ENCODE assay signal across 9 cellular contexts in genomic region chr16:19223235-19223847, GRCh38. TPM values are rescaled to one million over a fixed set of nuclear protein-coding genes. Genes with fewer than 3 reads are reported as not detected.
DNase-seq lines count a peak whose midpoint lies in the region; ATAC-seq and TF ChIP-seq lines count a peak whose summit lies in the region.
"Had no signal": no experiment of that assay in that cellular context is flagged by ENCODE, and none has a peak within 500 bp of the region (broad histone marks: within the 10 kb centered on the region; RNA-seq: fewer than 3 reads in every experiment).

No MANE protein-coding gene starts in this region.

- no peak overlapping the region for H2AFZ ChIP-seq in IMR-90 (replicated peaks; ENCODE audit: low read length, poor library complexity)

- no peak overlapping the region for H4K8ac ChIP-seq in IMR-90 (ENCODE audit: low read depth in 2 of 2, low read length in 2 of 2)

- H2BK15ac ChIP-seq in IMR-90 (ENCODE audit: low read depth, low read length) = no peak overlapping the region

- H4K20me1 ChIP-seq in IMR-90 (ENCODE audit: insufficient read depth, low read length) = no peaks in the 10 kb centered on the region

- TF ChIP-seq RAD21 in IMR-90 (IDR thresholded peaks at IDR 0.05; ENCODE audit: low read length) = no peak

- no peak overlapping the region for H4K91ac ChIP-seq in IMR-90 (ENCODE audit: insufficient read depth, low read depth, low read length)

- H2BK120ac ChIP-seq in IMR-90 (ENCODE audit: low read depth, low read length) = no peak overlapping the region

- no CpG with 5 or more reads among the region's 7 CpGs for WGBS in IMR-90 (ENCODE audit: extremely low coverage in 2 of 2, insufficient read length in 1 of 2), 2 experiments

- no peak overlapping the region for H2AK9ac ChIP-seq in IMR-90 (replicated peaks; ENCODE audit: low read depth, low read length, poor library complexity)

- H3K18ac ChIP-seq in IMR-90 (ENCODE audit: low read depth, low read length) = no peak overlapping the region

- H3K4me1 Mint-ChIP-seq in activated naive CD8-positive, alpha-beta T cell treated with anti-CD3 and anti-CD28 coated beads, Interleukin-2, amount 50 U/mL, for 24 hours = no peaks in the 10 kb centered on the region
- peaks cover 11% of the 10 kb centered on the region for H3K4me1 Mint-ChIP-seq in nephron

- POLR2A ChIA-PET in IMR-90 (lab: Charles Lee; ENCODE audit: unreplicated experiment) = no interaction called here

- TF ChIP-seq CTCF in IMR-90 (conservative IDR thresholded peaks at IDR 0.05; ENCODE audit: low read depth, low read length) = peak; percentile 33
- TF ChIP-seq CTCF in nephron (IDR thresholded peaks at IDR 0.05; ENCODE audit: unreplicated experiment in 3 of 3) = peak; percentile 33 to 53 (median 45)

- no peak for TF ChIP-seq POLR2A in IMR-90 (IDR thresholded peaks at IDR 0.05; ENCODE audit: low read depth, low read length)

- H3K9me1 ChIP-seq in IMR-90 (ENCODE audit: insufficient read depth, low read length) = no peaks in the 10 kb centered on the region

- H3K36me3 Mint-ChIP-seq in activated naive CD8-positive, alpha-beta T cell treated with anti-CD3 and anti-CD28 coated beads, Interleukin-2, amount 50 U/mL, for 24 hours (ENCODE audit: low read depth) = peaks cover 4% of the 10 kb centered on the region
- H3K36me3 Mint-ChIP-seq in nephron (ENCODE audit: low read depth) = peaks cover 9% of the 10 kb centered on the region

- H3K9ac ChIP-seq in IMR-90 (ENCODE audit: low read depth, low read length) = no peak overlapping the region

- H3K4me2 ChIP-seq in IMR-90 (ENCODE audit: low read depth, low read length) = no peak overlapping the region

- H3K27ac ChIP-seq in IMR-90 (ENCODE audit: insufficient read depth, low read length) = no peak overlapping the region
- H3K27ac ChIP-seq: SJSA1 had no signal

- no peak overlapping the region for H2AK5ac ChIP-seq in IMR-90 (ENCODE audit: low read depth, low read length)

- no peak overlapping the region for H3K56ac ChIP-seq in IMR-90 (ENCODE audit: extremely low read depth, insufficient read depth, low read length)

- H3K9me3 Mint-ChIP-seq in activated naive CD8-positive, alpha-beta T cell treated with anti-CD3 and anti-CD28 coated beads, Interleukin-2, amount 50 U/mL, for 24 hours = peaks cover 11% of the 10 kb centered on the region
- H3K9me3 Mint-ChIP-seq in nephron = peaks cover 5% of the 10 kb centered on the region

- intact Hi-C loops in IMR-90 (cut with micrococcal nuclease) = no loop called here

- no peak overlapping the region for H4K5ac ChIP-seq in IMR-90 (ENCODE audit: low read depth, low read length)

- H3K9me3 ChIP-seq in IMR-90 (ENCODE audit: control insufficient read depth, insufficient read depth, low read length) = no peaks in the 10 kb centered on the region

- CTCF ChIA-PET in IMR-90 (lab: Yijun Ruan, JAX) = interaction anchor here (0.8 kb wide), 1 partner anchor 13 kb away, joined by 5 read pairs; no protein-coding TSS in a partner anchor

- H3K27me3 ChIP-seq in IMR-90 (ENCODE audit: control insufficient read depth, insufficient read depth, low read length) = peaks cover 3% of the 10 kb centered on the region; the same call in 1 of the 2 replicates
- H3K27me3 ChIP-seq: SJSA1 had no signal

- DNase-seq in Daoy (ENCODE audit: low read depth) = peak; percentile 11
- DNase-seq in IMR-90 = peak; percentile 4
- peak; percentile 52 for DNase-seq in activated naive CD8-positive, alpha-beta T cell treated with anti-CD3 and anti-CD28 coated beads, Interleukin-2, amount 50 U/mL, for 24 hours
- no peak for DNase-seq in stimulated activated naive CD4-positive, alpha-beta T cell (lab: John Stamatoyannopoulos, UW)
- no peak for DNase-seq in DMS114 treated with DMSO at 0.1 percent for 48 hours (lab: John Stamatoyannopoulos, UW; ENCODE audit: unreplicated experiment)

- H3K4me3 ChIP-seq in IMR-90 (ENCODE audit: insufficient read depth, low read depth, low read length) = no peak overlapping the region
- H3K4me3 ChIP-seq: SJSA1 had no signal

- H3K14ac ChIP-seq in IMR-90 (replicated peaks; ENCODE audit: low read depth, low read length) = no peak overlapping the region

- dilution Hi-C loops in IMR-90 (cut with HindIII; ENCODE audit: low sequenced_read_pairs, unreplicated experiment) = no loop called here

- no peaks in the 10 kb centered on the region for H3K79me1 ChIP-seq in IMR-90 (ENCODE audit: low read depth in 1 of 2, low read length in 2 of 2)

- H3K36me3 ChIP-seq in IMR-90 (ENCODE audit: control insufficient read depth, insufficient read depth, low read length) = no peaks in the 10 kb centered on the region
- H3K36me3 ChIP-seq: SJSA1 had no signal

- no peak overlapping the region for H3K27ac Mint-ChIP-seq in activated naive CD8-positive, alpha-beta T cell treated with anti-CD3 and anti-CD28 coated beads, Interleukin-2, amount 50 U/mL, for 24 hours
- H3K27ac Mint-ChIP-seq in nephron = no peak overlapping the region

- H2BK20ac ChIP-seq in IMR-90 (ENCODE audit: low read depth, low read length) = no peak overlapping the region

- peaks cover 4% of the 10 kb centered on the region for H3K4me1 ChIP-seq in IMR-90 (ENCODE audit: control insufficient read depth, insufficient read depth, low read length)

- ATAC-seq in IMR-90 (ENCODE audit: low read depth) (no peak), HG02981 (IDR thresholded peaks at IDR 0.05; ENCODE audit: unreplicated experiment) (no peak), HG03520 (IDR thresholded peaks at IDR 0.05; ENCODE audit: unreplicated experiment) (no peak)
- no peak for ATAC-seq in activated naive CD8-positive, alpha-beta T cell treated with anti-CD3 and anti-CD28 coated beads, Interleukin-2, amount 50 U/mL, for 24 hours

- H3K4ac ChIP-seq in IMR-90 (ENCODE audit: low read depth, low read length) = no peak overlapping the region

- no peak overlapping the region for H3K23ac ChIP-seq in IMR-90 (ENCODE audit: low read depth, low read length)

- in situ Hi-C loops in IMR-90 (cut with MboI; ENCODE audit: low sequenced_read_pairs) = no loop called here

- peaks cover 9% of the 10 kb centered on the region for H3K27me3 Mint-ChIP-seq in activated naive CD8-positive, alpha-beta T cell treated with anti-CD3 and anti-CD28 coated beads, Interleukin-2, amount 50 U/mL, for 24 hours
- no peaks in the 10 kb centered on the region for H3K27me3 Mint-ChIP-seq in nephron (ENCODE audit: low read depth)

- H3K4me3 Mint-ChIP-seq in activated naive CD8-positive, alpha-beta T cell treated with anti-CD3 and anti-CD28 coated beads, Interleukin-2, amount 50 U/mL, for 24 hours = no peak overlapping the region
- no peak overlapping the region for H3K4me3 Mint-ChIP-seq in nephron

- no TSS peak for BruUV-seq in IMR-90 (replicated peaks; lab: Mats Ljungman, UMichigan)

- no peak overlapping the region for H2BK5ac ChIP-seq in IMR-90 (ENCODE audit: low read depth, low read length, poor library complexity, severe bottlenecking)

TF ChIP-seq in IMR-90, 13 proteins besides CTCF, POLR2A, EP300 and RAD21:
- TF ChIP-seq MAZ (IDR thresholded peaks at IDR 0.05; ENCODE audit: borderline replicate concordance, low read depth, low read length) = no peak
- TF ChIP-seq CEBPB (IDR thresholded peaks at IDR 0.05; ENCODE audit: low read depth, low read length) = no peak
- no peak for TF ChIP-seq FOS (IDR thresholded peaks at IDR 0.05; ENCODE audit: low read depth, low read length)
- TF ChIP-seq BHLHE40 (IDR thresholded peaks at IDR 0.05; ENCODE audit: low read depth, low read length) = no peak
- no peak for TF ChIP-seq NFE2L2 (IDR thresholded peaks at IDR 0.05; ENCODE audit: low read depth, low read length)
- no peak for TF ChIP-seq USF2 (IDR thresholded peaks at IDR 0.05; ENCODE audit: low read depth, low read length)
- no peak for TF ChIP-seq ELK1 (IDR thresholded peaks at IDR 0.05; ENCODE audit: borderline replicate concordance, low read depth, low read length)
- no peak for TF ChIP-seq CHD1 (IDR thresholded peaks at IDR 0.05; ENCODE audit: low read depth, low read length)

RNA-seq across cellular contexts. Expression of gene SYT17, which starts 55.3 kb away (rescaled TPM):
- 0.83 and 3.8 TPM in 2 replicates for total RNA-seq in Daoy (2014; rRNA removed; shearing (Covaris generic))
- not detected in 2 replicates for total RNA-seq in IMR-90 (2012; rRNA removed)
- not detected in 2 replicates for polyA plus RNA-seq in IMR-90 (2012; rRNA removed)
- 0.05 and 0.57 TPM in 2 replicates for polyA plus RNA-seq in IMR-90 (2012; cell fraction: cytosol; rRNA removed)
- polyA plus RNA-seq in IMR-90 (2012; cell fraction: nucleus; rRNA removed; ENCODE audit: low replicate concordance) = 0.22 and 0.24 TPM in 2 replicates

Comparison
In these comparisons a context has a peak if more than half of its experiments do, and no peak if none do; other contexts are left out.
1. DNase-seq: peak in Daoy (single experiment), IMR-90 (single experiment) and activated naive CD8-positive, alpha-beta T cell treated with anti-CD3 and anti-CD28 coated beads, Interleukin-2, amount 50 U/mL, for 24 hours (single experiment); none in stimulated activated naive CD4-positive, alpha-beta T cell (0 of 6) and DMS114 treated with DMSO at 0.1 percent for 48 hours (single experiment).